Comparison of ENCODE assay signal across 21 cellular contexts in genomic region chr7:117717341-117717740, GRCh38.
"Had no signal": no experiment of that assay in that cellular context is flagged by ENCODE, and none has a peak within 500 bp of the region (broad histone marks: within the 10 kb centered on the region; RNA-seq: fewer than 3 reads in every experiment).

No MANE protein-coding gene starts in this region.

- H3K36me3 Mint-ChIP-seq: immature natural killer cell; memory B cell; naive B cell; stimulated activated naive B cell treated with anti-CD40 and anti-IgM and Interleukin-4, amounts not matched to agents 10 μg/mL and 1 μg/mL and 100 μg/mL, for 72 hours had no signal

- H3K4me1 ChIP-seq: colonic mucosa, heart right ventricle, left lung, lower lobe of right lung, psoas muscle, testis, tibial nerve had no signal

- H3K4me3 Mint-ChIP-seq: endodermal cell; immature natural killer cell; memory B cell; naive B cell; nephron progenitor cell; stimulated activated naive B cell treated with anti-CD40 and anti-IgM and Interleukin-4, amounts not matched to agents 10 μg/mL and 1 μg/mL and 100 μg/mL, for 72 hours; stimulated activated naive CD8-positive, alpha-beta T cell treated with anti-CD3 and anti-CD28 coated beads, Interleukin-15, amount 100 ng/mL, for 72 hours had no signal

- H3K4me3 ChIP-seq: colonic mucosa, heart right ventricle, left lung, lower lobe of right lung, psoas muscle, testis, tibial nerve had no signal

- H3K4me1 Mint-ChIP-seq: immature natural killer cell; memory B cell; naive B cell; stimulated activated naive B cell treated with anti-CD40 and anti-IgM and Interleukin-4, amounts not matched to agents 10 μg/mL and 1 μg/mL and 100 μg/mL, for 72 hours; stimulated activated naive CD8-positive, alpha-beta T cell treated with anti-CD3 and anti-CD28 coated beads, Interleukin-15, amount 100 ng/mL, for 72 hours had no signal

- H3K27ac Mint-ChIP-seq: immature natural killer cell; memory B cell; naive B cell; stimulated activated naive B cell treated with anti-CD40 and anti-IgM and Interleukin-4, amounts not matched to agents 10 μg/mL and 1 μg/mL and 100 μg/mL, for 72 hours; stimulated activated naive CD8-positive, alpha-beta T cell treated with anti-CD3 and anti-CD28 coated beads, Interleukin-15, amount 100 ng/mL, for 72 hours had no signal

- ATAC-seq: heart right ventricle; left lung; lower lobe of right lung; psoas muscle; sciatic nerve; stimulated activated naive B cell treated with anti-CD40 and anti-IgM and Interleukin-4, amounts not matched to agents 10 μg/mL and 1 μg/mL and 100 μg/mL, for 72 hours; stimulated activated naive CD8-positive, alpha-beta T cell treated with anti-CD3 and anti-CD28 coated beads, Interleukin-15, amount 100 ng/mL, for 72 hours had no signal

- H3K27ac ChIP-seq: colonic mucosa, heart right ventricle, left lung, lower lobe of right lung, neutrophil, psoas muscle, testis, tibial nerve had no signal

- H3K36me3 ChIP-seq: colonic mucosa, left lung, lower lobe of right lung, neutrophil had no signal

- DNase-seq: colonic mucosa; dermis blood vessel endothelial cell; effector CD4-positive, alpha-beta T cell; endodermal cell; erythroblast; heart right ventricle; immature natural killer cell; left lung; lower lobe of right lung; naive B cell; nephron progenitor cell; psoas muscle; stimulated activated CD4-positive, alpha-beta T cell treated with anti-CD3 and anti-CD28 coated beads, Interleukin-2, amount 100 ng/mL, for 24 hours; stimulated activated CD4-positive, alpha-beta T cell treated with anti-CD3 and anti-CD28 coated beads, Interleukin-4, amount 100 ng/mL, for 4 hours; stimulated activated naive B cell treated with anti-CD40 and anti-IgM and Interleukin-4, amounts not matched to agents 10 μg/mL and 1 μg/mL and 100 μg/mL, for 72 hours; stimulated activated naive CD8-positive, alpha-beta T cell treated with anti-CD3 and anti-CD28 coated beads, Interleukin-15, amount 100 ng/mL, for 72 hours; testis had no signal

- H3K9me3 ChIP-seq: colonic mucosa, heart right ventricle, left lung, lower lobe of right lung, neutrophil, psoas muscle, testis, tibial nerve had no signal

- H3K27me3 ChIP-seq: colonic mucosa, heart right ventricle, left lung, neutrophil, testis, tibial nerve had no signal

- H3K9me3 Mint-ChIP-seq: endodermal cell; memory B cell; naive B cell; nephron progenitor cell; stimulated activated naive B cell treated with anti-CD40 and anti-IgM and Interleukin-4, amounts not matched to agents 10 μg/mL and 1 μg/mL and 100 μg/mL, for 72 hours; stimulated activated naive CD8-positive, alpha-beta T cell treated with anti-CD3 and anti-CD28 coated beads, Interleukin-15, amount 100 ng/mL, for 72 hours had no signal
